In the genomic region with DNA sequence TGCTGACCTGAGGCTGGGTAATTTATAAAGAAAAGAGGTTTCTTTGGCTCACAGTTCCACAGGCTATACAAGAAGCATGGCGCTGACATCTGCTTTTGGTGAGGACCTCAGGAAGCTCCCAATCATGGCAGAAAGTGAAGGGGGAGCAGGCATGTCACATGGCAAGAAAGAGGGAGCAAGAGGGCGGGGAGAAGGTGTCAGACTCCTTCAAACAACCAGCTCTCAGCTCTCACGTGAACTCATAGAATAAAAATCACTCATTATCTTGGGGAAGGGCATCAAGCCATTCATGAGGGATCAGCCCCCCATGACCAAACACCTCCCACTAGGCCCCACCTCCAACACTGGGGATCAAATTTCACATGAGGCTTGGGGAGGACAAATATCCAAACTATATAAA, we compare ENCODE assay signal across 18 cellular contexts.
"Had no signal": no experiment of that assay in that cellular context is flagged by ENCODE, and none has a peak within 500 bp of the region (broad histone marks: within the 10 kb centered on the region; RNA-seq: fewer than 3 reads in every experiment).

No MANE protein-coding gene starts in this region.

- H2AFZ ChIP-seq: parathyroid adenoma had no signal

- H3K4me1 ChIP-seq: parathyroid adenoma, psoas muscle had no signal

- H3K36me3 ChIP-seq: spleen had no signal

- FAIRE-seq: colon, kidney, urothelium cell line had no signal

- H3K9ac ChIP-seq: parathyroid adenoma had no signal

- ATAC-seq: left ventricle myocardium superior; psoas muscle; sciatic nerve; stimulated activated memory B cell treated with anti-CD40 and anti-IgM and Interleukin-4, amounts not matched to agents 10 μg/mL and 1 μg/mL and 100 μg/mL, for 72 hours; stimulated activated naive CD8-positive, alpha-beta T cell treated with anti-CD3 and anti-CD28 coated beads, Interleukin-15, amount 100 ng/mL, for 72 hours had no signal

- H3K4me3 ChIP-seq: psoas muscle, spleen had no signal

- H3K27ac ChIP-seq: foreskin keratinocyte, parathyroid adenoma, psoas muscle, spleen had no signal

- H3K9me3 ChIP-seq: psoas muscle, spleen had no signal

- H3K27me3 ChIP-seq: foreskin keratinocyte, spleen had no signal

- H3K79me2 ChIP-seq: parathyroid adenoma had no signal

- DNase-seq: kidney; left colon; left ventricle myocardium superior; mesendoderm; naive B cell; psoas muscle; retina; spleen; stimulated activated CD4-positive, alpha-beta T cell treated with anti-CD3 and anti-CD28 coated beads, Interleukin-15, amount 100 ng/mL, for 24 hours; stimulated activated CD4-positive, alpha-beta T cell treated with anti-CD3 and anti-CD28 coated beads, Interleukin-1b, Interleukin-23, amount 100 ng/mL, for 48 hours; stimulated activated CD4-positive, alpha-beta T cell treated with anti-CD3 and anti-CD28 coated beads, Interleukin-4, amount 100 ng/mL, for 24 hours; stimulated activated naive CD8-positive, alpha-beta T cell treated with anti-CD3 and anti-CD28 coated beads, Interleukin-15, amount 100 ng/mL, for 72 hours had no signal
